ENCODE assay signal across 25 cellular contexts in genomic region chr15:40349163-40349562, GRCh38. TPM values are rescaled to one million over a fixed set of nuclear protein-coding genes. Genes with fewer than 3 reads are reported as not detected.
DNase-seq lines count a peak whose midpoint lies in the region; ATAC-seq and TF ChIP-seq lines count a peak whose summit lies in the region.
"Had no signal": no experiment of that assay in that cellular context is flagged by ENCODE, and none has a peak within 500 bp of the region (broad histone marks: within the 10 kb centered on the region; RNA-seq: fewer than 3 reads in every experiment).

No MANE protein-coding gene starts in this region.

- ATAC-seq in activated T-helper 17 cell treated with anti-CD3 and anti-CD28 coated beads, Interleukin-2, amount 50 U/mL, for 72 hours (replicated peaks): no peak
- ATAC-seq in left colon (peak; percentile 29), Right ventricle myocardium inferior (no peak)
- ATAC-seq: GM12878, GM23338, Panc1 had no signal

- no peaks in the 10 kb centered on the region for H3K9me3 Mint-ChIP-seq in activated T-helper 17 cell treated with anti-CD3 and anti-CD28 coated beads, Interleukin-2, amount 50 U/mL, for 72 hours
- no peaks in the 10 kb centered on the region for H3K9me3 Mint-ChIP-seq in progenitor cell of endocrine pancreas (ENCODE audit: low read depth)
- H3K9me3 Mint-ChIP-seq: GM23338 had no signal

- H3K4me3 ChIP-seq in BLaER1 treated with 17β-estradiol and CSF1 and Interleukin-3, amounts not matched to agents 10 nM and 100 nM: no peak overlapping the region
- no peak overlapping the region for H3K4me3 ChIP-seq in HAP-1
- H3K4me3 ChIP-seq: GM12878, GM23338 had no signal

- peak overlapping the region in 9 of 11 experiments; percentile 12 to 64 (median 40); a peak in 16 of 22 replicates for H3K4me2 ChIP-seq in BLaER1 treated with 17β-estradiol and CSF1 and Interleukin-3, amounts not matched to agents 10 nM and 100 nM
- H3K4me2 ChIP-seq: GM23338, KMS-11, SK-N-SH had no signal

- no peaks in the 10 kb centered on the region for H3K36me3 Mint-ChIP-seq in activated T-helper 17 cell treated with anti-CD3 and anti-CD28 coated beads, Interleukin-2, amount 50 U/mL, for 72 hours (ENCODE audit: low read depth)
- H3K36me3 Mint-ChIP-seq in progenitor cell of endocrine pancreas (ENCODE audit: insufficient read depth): no peaks in the 10 kb centered on the region
- H3K36me3 Mint-ChIP-seq: CD4-positive, CD25-positive, alpha-beta regulatory T cell had no signal

- no peak for TF ChIP-seq CTCF in progenitor cell of endocrine pancreas (IDR thresholded peaks at IDR 0.05; ENCODE audit: unreplicated experiment)

- H3K4me3 Mint-ChIP-seq in activated T-helper 17 cell treated with anti-CD3 and anti-CD28 coated beads, Interleukin-2, amount 50 U/mL, for 72 hours: no peak overlapping the region
- no peak overlapping the region for H3K4me3 Mint-ChIP-seq in progenitor cell of endocrine pancreas (ENCODE audit: low read depth)
- H3K4me3 Mint-ChIP-seq: B cell; CD4-positive, CD25-positive, alpha-beta regulatory T cell; GM23338 had no signal

- H3K27ac ChIP-seq in BLaER1 treated with 17β-estradiol and CSF1 and Interleukin-3, amounts not matched to agents 10 nM and 100 nM: peak overlapping the region in 1 of 11 experiments; percentile 29; a peak in 1 of 22 replicates
- H3K27ac ChIP-seq: HL-60, KMS-11 had no signal

- no peaks in the 10 kb centered on the region for H3K4me1 Mint-ChIP-seq in activated T-helper 17 cell treated with anti-CD3 and anti-CD28 coated beads, Interleukin-2, amount 50 U/mL, for 72 hours
- H3K4me1 Mint-ChIP-seq in progenitor cell of endocrine pancreas (ENCODE audit: low read depth): peaks cover 6% of the 10 kb centered on the region
- H3K4me1 Mint-ChIP-seq: B cell had no signal

- H3K27me3 ChIP-seq in BLaER1 treated with 17β-estradiol and CSF1 and Interleukin-3, amounts not matched to agents 10 nM and 100 nM: no peaks in the 10 kb centered on the region
- H3K27me3 ChIP-seq in HAP-1 (ENCODE audit: low read depth): no peaks in the 10 kb centered on the region

- no peaks in the 10 kb centered on the region for H3K9me3 ChIP-seq in BLaER1 treated with 17β-estradiol and CSF1 and Interleukin-3, amounts not matched to agents 10 nM and 100 nM (replicated peaks in 1 of 11)
- no peaks in the 10 kb centered on the region for H3K9me3 ChIP-seq in HAP-1
- H3K9me3 ChIP-seq: SK-N-SH had no signal

- H3K4me1 ChIP-seq in BLaER1 treated with 17β-estradiol and CSF1 and Interleukin-3, amounts not matched to agents 10 nM and 100 nM: peaks cover 11 to 50% (median 44%) of the 10 kb centered on the region in 10 experiments
- H3K4me1 ChIP-seq in HAP-1: no peaks in the 10 kb centered on the region

- peak overlapping the region in 4 of 11 experiments; percentile 1 to 44 (median 30); a peak in 3 of 22 replicates for H3K9ac ChIP-seq in BLaER1 treated with 17β-estradiol and CSF1 and Interleukin-3, amounts not matched to agents 10 nM and 100 nM
- H3K9ac ChIP-seq: KMS-11, SK-N-SH had no signal

- intact Hi-C loops in left colon (cut with DNase I, micrococcal nuclease) (no loop called here), Right ventricle myocardium inferior (cut with DNase I) (no loop called here)

- no peaks in the 10 kb centered on the region for H3K36me3 ChIP-seq in BLaER1 treated with 17β-estradiol and CSF1 and Interleukin-3, amounts not matched to agents 10 nM and 100 nM
- no peaks in the 10 kb centered on the region for H3K36me3 ChIP-seq in HAP-1 (replicated peaks)

- in situ Hi-C loops in HAP-1 (cut with MboI; ENCODE audit: low sequenced_read_pairs): no loop called here

- peak overlapping the region; percentile 59 for H3K27ac Mint-ChIP-seq in activated T-helper 17 cell treated with anti-CD3 and anti-CD28 coated beads, Interleukin-2, amount 50 U/mL, for 72 hours
- peak overlapping the region; percentile 33 for H3K27ac Mint-ChIP-seq in progenitor cell of endocrine pancreas
- H3K27ac Mint-ChIP-seq: B cell; CD4-positive, CD25-positive, alpha-beta regulatory T cell; GM23338 had no signal

- H3K27me3 Mint-ChIP-seq in activated T-helper 17 cell treated with anti-CD3 and anti-CD28 coated beads, Interleukin-2, amount 50 U/mL, for 72 hours: no peaks in the 10 kb centered on the region
- peaks cover 27% of the 10 kb centered on the region for H3K27me3 Mint-ChIP-seq in progenitor cell of endocrine pancreas
- H3K27me3 Mint-ChIP-seq: B cell had no signal

- DNase-seq in left colon (peak; percentile 70 to 77), progenitor cell of endocrine pancreas (ENCODE audit: low spot score, unreplicated experiment) (no peak), HAP-1 (ENCODE audit: low spot score in 2 of 2) (no peak), NCI-H1092 (lab: John Stamatoyannopoulos, UW) (no peak), Right ventricle myocardium inferior (ENCODE audit: missing footprints) (no peak), NCI-H1930 (lab: John Stamatoyannopoulos, UW) (no peak)
- DNase-seq: CD4-positive, CD25-positive, alpha-beta regulatory T cell; DMS79; HCEC 1CT; NCI-H1105 treated with DMSO at 0.1 percent for 48 hours; NCI-H2081 treated with DMSO at 0.1 percent for 48 hours; NCI-H2171 treated with DMSO at 0.1 percent for 48 hours; NCI-H524 treated with DMSO at 0.1 percent for 48 hours; NCI-H82; SHP77; SK-N-SH had no signal

- H4K20me1 ChIP-seq in BLaER1 treated with 17β-estradiol and CSF1 and Interleukin-3, amounts not matched to agents 10 nM and 100 nM: no peaks in the 10 kb centered on the region

RNA-seq across cellular contexts. Expression of gene PHGR1, which starts 1.7 kb away (rescaled TPM):
- total RNA-seq in activated T-helper 17 cell treated with anti-CD3 and anti-CD28 coated beads, Interleukin-2, amount 50 U/mL, for 72 hours: not detected
- total RNA-seq in left colon (1,000 to 10,000 TPM; 3,013 to 3,634 TPM), progenitor cell of endocrine pancreas (0.79 TPM in 1 of 2 replicates, not detected in the other), Right ventricle myocardium inferior (not detected)
- total RNA-seq: A172; B cell; CD4-positive, CD25-positive, alpha-beta regulatory T cell; GM12878; GM23338 had no signal

RNA-seq across cellular contexts. Expression of gene CCDC9B, which starts 8.4 kb away (rescaled TPM):
- total RNA-seq in activated T-helper 17 cell treated with anti-CD3 and anti-CD28 coated beads, Interleukin-2, amount 50 U/mL, for 72 hours: 1 to 10 TPM in 1 of 2 donors, under 1 TPM in 1; 0.78 to 2.7 TPM
- 10 to 100 TPM; 28.1 to 43.5 TPM for total RNA-seq in left colon
- total RNA-seq in progenitor cell of endocrine pancreas: 0.07 and 0.11 TPM in 2 replicates
- 162 TPM for total RNA-seq in Right ventricle myocardium inferior

RNA-seq across cellular contexts. Expression of gene DISP2, which starts 8.9 kb away (rescaled TPM):
- 1 to 10 TPM in 1 of 2 donors, under 1 TPM in 1; 0.11 to 1.6 TPM for total RNA-seq in activated T-helper 17 cell treated with anti-CD3 and anti-CD28 coated beads, Interleukin-2, amount 50 U/mL, for 72 hours
- total RNA-seq in left colon (10 to 100 TPM in 1 of 2 donors, 1 to 10 TPM in 1; 8.3 to 13.7 TPM), progenitor cell of endocrine pancreas (1.0 and 3.2 TPM in 2 replicates), Right ventricle myocardium inferior (3.9 TPM)
- total RNA-seq: GM12878 had no signal

RNA-seq across cellular contexts. Expression of gene INAFM2, which starts 25.7 kb away (rescaled TPM):
- total RNA-seq in activated T-helper 17 cell treated with anti-CD3 and anti-CD28 coated beads, Interleukin-2, amount 50 U/mL, for 72 hours: 10 to 100 TPM; 10.8 to 11.0 TPM
- total RNA-seq in left colon (10 to 100 TPM; 18.1 to 26.9 TPM), progenitor cell of endocrine pancreas (12.9 and 14.9 TPM in 2 replicates), Right ventricle myocardium inferior (55.6 TPM)

RNA-seq across cellular contexts. Expression of gene KNSTRN, which starts 33.4 kb away (rescaled TPM):
- total RNA-seq in activated T-helper 17 cell treated with anti-CD3 and anti-CD28 coated beads, Interleukin-2, amount 50 U/mL, for 72 hours: 10 to 100 TPM; 48.5 to 65.9 TPM
- total RNA-seq in left colon (10 to 100 TPM in 1 of 2 donors, 1 to 10 TPM in 1; 6.7 to 10.8 TPM), progenitor cell of endocrine pancreas (44.8 and 46.2 TPM in 2 replicates), Right ventricle myocardium inferior (8.5 TPM)

Comparison
In these comparisons a context has a peak if more than half of its experiments do, and no peak if none do; other contexts are left out.
1. DNase-seq: peak in left colon (2 of 2); none in progenitor cell of endocrine pancreas (single experiment), HAP-1 (0 of 2), NCI-H1092 (single experiment), Right ventricle myocardium inferior (single experiment) and NCI-H1930 (0 of 2).
2. RNA of gene PHGR1, which starts 1.7 kb away (total RNA-seq): 3,013 to 3,634 TPM in left colon; 0.79 TPM in progenitor cell of endocrine pancreas, not detected in Right ventricle myocardium inferior (single experiment) and not detected in activated T-helper 17 cell treated with anti-CD3 and anti-CD28 coated beads, Interleukin-2, amount 50 U/mL, for 72 hours; every median in the first group is over 1,000 times any median in the second.
3. RNA of gene CCDC9B, which starts 8.4 kb away (total RNA-seq): 162 TPM in Right ventricle myocardium inferior (single experiment) and 28.1 to 43.5 TPM in left colon; 0.78 to 2.7 TPM in activated T-helper 17 cell treated with anti-CD3 and anti-CD28 coated beads, Interleukin-2, amount 50 U/mL, for 72 hours and 0.07 to 0.11 TPM in progenitor cell of endocrine pancreas; every median in the first group is over 4 times any median in the second.